ENCODE assay signal across 8 cellular contexts in the genomic region with DNA sequence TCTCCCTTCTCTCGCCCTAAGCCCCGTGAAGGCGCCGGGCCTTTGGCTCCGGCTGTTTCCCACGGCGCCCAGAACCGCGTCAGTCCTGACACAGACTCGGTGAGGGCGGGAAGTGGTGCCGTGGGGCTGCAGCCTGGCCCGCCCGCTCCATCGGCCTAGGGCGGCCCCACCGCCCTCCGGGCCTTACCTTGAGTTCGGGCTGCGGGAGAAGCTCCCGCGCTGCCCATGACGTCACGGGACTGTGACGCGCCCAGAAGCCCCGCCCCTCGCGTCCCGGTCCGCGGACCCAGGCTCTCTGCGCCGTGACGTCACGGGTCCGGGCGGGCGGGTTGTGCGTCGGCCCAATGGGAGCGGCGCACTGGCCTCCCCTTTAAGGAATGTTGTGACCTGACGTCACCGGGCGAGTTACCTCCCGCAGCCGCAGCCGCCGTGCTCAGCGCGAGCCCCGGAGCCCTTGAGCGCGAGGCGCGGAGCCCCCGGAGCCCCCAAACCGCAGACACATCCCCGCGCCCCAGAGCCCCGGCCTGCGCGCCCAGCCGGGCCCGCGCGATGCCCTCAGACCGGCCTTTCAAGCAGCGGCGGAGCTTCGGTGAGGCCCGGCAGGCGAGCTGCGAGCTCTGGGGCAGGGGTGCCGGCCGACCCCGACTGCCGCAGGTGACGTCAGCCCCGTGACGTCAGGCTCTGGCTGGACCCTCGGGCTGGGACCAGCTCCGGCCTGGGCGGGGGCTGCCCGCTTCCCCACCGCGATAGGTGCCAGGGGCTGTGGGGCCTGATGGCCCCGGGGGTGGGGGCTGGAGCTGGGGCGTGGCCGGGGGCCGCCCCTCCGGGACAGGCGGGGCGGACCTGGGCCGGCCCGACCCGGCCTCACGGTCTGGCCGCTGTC. TPM values are rescaled to one million over a fixed set of nuclear protein-coding genes. Genes with fewer than 3 reads are reported as not detected.
DNase-seq lines count a peak whose midpoint lies in the region; ATAC-seq and TF ChIP-seq lines count a peak whose summit lies in the region.

MAP1LC3A (plus strand) TSS at position 399 of the 883 bp plus-strand sequence; CDS start at position 550, 151 bp downstream.

- no peak for TF ChIP-seq RAD21 in neural cell (conservative IDR thresholded peaks at IDR 0.05)

- H3K4me2 ChIP-seq in PC-3 (ENCODE audit: low read length) (peak within 1 kb of the TSS; percentile 92), neural cell (ENCODE audit: low read length) (peak within 1 kb of the TSS; percentile 25)

- CTCF ChIA-PET in PC-3 (lab: Charles Lee), result no interaction called here
- CTCF ChIA-PET in activated naive CD4-positive, alpha-beta T cell treated with anti-CD3 and anti-CD28 coated beads for 36 hours (lab: Charles Lee), result interaction anchor here (0.6 to 1.4 kb wide), 2 partner anchors 20 to 75 kb away, joined by 3 read pairs; no protein-coding TSS in a partner anchor

- H3K79me2 ChIP-seq in PC-3 (ENCODE audit: low read length), result no peaks in the 10 kb centered on the region
- H3K79me2 ChIP-seq in neural cell (replicated peaks; ENCODE audit: insufficient read depth, low read length), result no peaks in the 10 kb centered on the region

- ATAC-seq in HG02763 (IDR thresholded peaks at IDR 0.05; ENCODE audit: unreplicated experiment) (peak; percentile 58), PC-3 (peak; percentile 77), foreskin keratinocyte (peak; percentile 91)

- H3K27me3 ChIP-seq in PC-3 (ENCODE audit: low read length) (no peaks in the 10 kb centered on the region), foreskin keratinocyte (no peaks in the 10 kb centered on the region), neural cell (ENCODE audit: insufficient read depth, low read depth, low read length) (no peaks in the 10 kb centered on the region)

- H3K9ac ChIP-seq in PC-3 (ENCODE audit: low read length) (peak within 1 kb of the TSS; percentile 67), neural cell (ENCODE audit: low read length) (peak within 1 kb of the TSS; percentile 60)

- peak within 1 kb of the TSS; percentile 81 for H3K4me3 Mint-ChIP-seq in activated naive CD4-positive, alpha-beta T cell treated with anti-CD3 and anti-CD28 coated beads for 36 hours

- intact Hi-C loops in PC-3 (cut with micrococcal nuclease), result no loop called here
- intact Hi-C loops in activated naive CD4-positive, alpha-beta T cell treated with anti-CD3 and anti-CD28 coated beads for 36 hours (cut with micrococcal nuclease), result loop anchor here (1.0 to 2.0 kb wide), 4 partner anchors 14 to 150 kb away; partner anchors contain the start of gene TP53INP2

- peaks cover 11% of the 10 kb centered on the region for H3K4me1 Mint-ChIP-seq in activated naive CD4-positive, alpha-beta T cell treated with anti-CD3 and anti-CD28 coated beads for 36 hours (ENCODE audit: low read depth)

- H3K27ac ChIP-seq in PC-3 (ENCODE audit: low read length) (no peak within 1 kb of the TSS), foreskin keratinocyte (peak within 1 kb of the TSS; percentile 59), neural cell (ENCODE audit: low read length) (peak within 1 kb of the TSS; percentile 52)

- no peaks in the 10 kb centered on the region for H3K27me3 Mint-ChIP-seq in activated naive CD4-positive, alpha-beta T cell treated with anti-CD3 and anti-CD28 coated beads for 36 hours (ENCODE audit: low read depth)

- H3K36me3 Mint-ChIP-seq in activated naive CD4-positive, alpha-beta T cell treated with anti-CD3 and anti-CD28 coated beads for 36 hours (ENCODE audit: low read depth), result peaks cover 7% of the 10 kb centered on the region

- H3K9me2 ChIP-seq in PC-3 (replicated peaks; ENCODE audit: low read length) (no peaks in the 10 kb centered on the region), neural cell (ENCODE audit: insufficient read depth, low read length) (no peaks in the 10 kb centered on the region)

- H2AFZ ChIP-seq in PC-3 (ENCODE audit: low read length), result peak within 1 kb of the TSS; percentile 100
- H2AFZ ChIP-seq in neural cell (ENCODE audit: low read depth, low read length), result no peak within 1 kb of the TSS

- H4K20me1 ChIP-seq in PC-3 (ENCODE audit: low read length), result no peaks in the 10 kb centered on the region
- H4K20me1 ChIP-seq in neural cell (ENCODE audit: insufficient read depth), result no peaks in the 10 kb centered on the region

- peak; percentile 84 for DNase-seq in DMS53 treated with DMSO at 0.1 percent for 48 hours (lab: John Stamatoyannopoulos, UW; ENCODE audit: unreplicated experiment)
- peak; percentile 70 for DNase-seq in PC-3
- peak; percentile 90 for DNase-seq in activated naive CD4-positive, alpha-beta T cell treated with anti-CD3 and anti-CD28 coated beads for 36 hours
- DNase-seq in foreskin keratinocyte, result peak; percentile 38 to 63
- peak; percentile 89 for DNase-seq in stimulated activated naive CD4-positive, alpha-beta T cell treated with Interleukin-2 at 50 U/mL for 16 hours (lab: John Stamatoyannopoulos, UW)
- DNase-seq in HuH-7 (ENCODE audit: low spot score), result no peak

- H3K36me3 ChIP-seq in PC-3 (ENCODE audit: low read depth, low read length) (no peaks in the 10 kb centered on the region), neural cell (ENCODE audit: insufficient read depth, low read length) (no peaks in the 10 kb centered on the region)

- H3F3A ChIP-seq in PC-3 (ENCODE audit: low read length, unreplicated experiment) (no peaks in the 10 kb centered on the region), neural cell (ENCODE audit: insufficient read depth, low read length, poor library complexity, severe bottlenecking) (no peaks in the 10 kb centered on the region)

- H3K27ac Mint-ChIP-seq in activated naive CD4-positive, alpha-beta T cell treated with anti-CD3 and anti-CD28 coated beads for 36 hours, result peak within 1 kb of the TSS; percentile 81

- BruUV-seq in PC-3 (replicated peaks; lab: Mats Ljungman, UMichigan), result no TSS peak

- POLR2A ChIA-PET in PC-3 (lab: Charles Lee; ENCODE audit: unreplicated experiment), result no interaction called here

- H3K4me3 ChIP-seq in PC-3 (ENCODE audit: low read length) (peak within 1 kb of the TSS; percentile 71), neural cell (ENCODE audit: low read length) (peak within 1 kb of the TSS; percentile 63)

- H3K9me3 Mint-ChIP-seq in activated naive CD4-positive, alpha-beta T cell treated with anti-CD3 and anti-CD28 coated beads for 36 hours, result no peaks in the 10 kb centered on the region

- peak; percentile 32 for TF ChIP-seq EP300 in neural cell (conservative IDR thresholded peaks at IDR 0.05; ENCODE audit: poor library complexity, severe bottlenecking)

- H3K4me1 ChIP-seq in PC-3 (ENCODE audit: insufficient read depth, low read length) (peaks cover 10% of the 10 kb centered on the region; the same call in 1 of the 2 replicates), foreskin keratinocyte (no peaks in the 10 kb centered on the region)

- no peaks in the 10 kb centered on the region for H3K9me3 ChIP-seq in PC-3 (ENCODE audit: low read length)
- no peaks in the 10 kb centered on the region for H3K9me3 ChIP-seq in neural cell (ENCODE audit: low read length)

- TF ChIP-seq CTCF in PC-3 (conservative IDR thresholded peaks at IDR 0.05; ENCODE audit: low read depth, low read length) (no peak), foreskin keratinocyte (conservative IDR thresholded peaks at IDR 0.05) (peak; percentile 22), neural cell (IDR thresholded peaks at IDR 0.05; ENCODE audit: poor library complexity, severe bottlenecking) (no peak)

TF ChIP-seq in neural cell, 6 proteins besides CTCF, POLR2A, EP300 and RAD21:
- TF ChIP-seq EZH2 (IDR thresholded peaks at IDR 0.05; ENCODE audit: borderline replicate concordance, insufficient read depth, low read length, poor library complexity, severe bottlenecking), result no peak
- TF ChIP-seq MXI1 (conservative IDR thresholded peaks at IDR 0.05; ENCODE audit: poor library complexity, severe bottlenecking), result no peak
- TF ChIP-seq POLR2AphosphoS5 (IDR thresholded peaks at IDR 0.05), result peak; percentile 46
- TF ChIP-seq TAF1 (IDR thresholded peaks at IDR 0.05; ENCODE audit: low read depth), result no peak
- TF ChIP-seq SMC3 (conservative IDR thresholded peaks at IDR 0.05; ENCODE audit: poor library complexity), result no peak
- TF ChIP-seq REST (IDR thresholded peaks at IDR 0.05; ENCODE audit: borderline replicate concordance), result no peak

RNA-seq across cellular contexts. Expression of gene MAP1LC3A, which starts in this region (rescaled TPM):
- total RNA-seq in PC-3 (2014; rRNA removed), result 0.22 and 2.7 TPM in 2 replicates
- 1 to 10 TPM; 1.6 to 1.7 TPM for total RNA-seq in activated naive CD4-positive, alpha-beta T cell treated with anti-CD3 and anti-CD28 coated beads for 36 hours
- 3.9 and 4.9 TPM in 2 replicates for total RNA-seq in foreskin keratinocyte
- 4.8 and 6.2 TPM in 2 replicates for polyA plus RNA-seq in foreskin keratinocyte
- polyA plus RNA-seq in neural cell, result 56.2 and 58.3 TPM in 2 replicates
- 14.0 and 18.3 TPM in 2 replicates for polyA minus RNA-seq in neural cell
